ENCODE assay signal across 1 cellular context in the genomic region with DNA sequence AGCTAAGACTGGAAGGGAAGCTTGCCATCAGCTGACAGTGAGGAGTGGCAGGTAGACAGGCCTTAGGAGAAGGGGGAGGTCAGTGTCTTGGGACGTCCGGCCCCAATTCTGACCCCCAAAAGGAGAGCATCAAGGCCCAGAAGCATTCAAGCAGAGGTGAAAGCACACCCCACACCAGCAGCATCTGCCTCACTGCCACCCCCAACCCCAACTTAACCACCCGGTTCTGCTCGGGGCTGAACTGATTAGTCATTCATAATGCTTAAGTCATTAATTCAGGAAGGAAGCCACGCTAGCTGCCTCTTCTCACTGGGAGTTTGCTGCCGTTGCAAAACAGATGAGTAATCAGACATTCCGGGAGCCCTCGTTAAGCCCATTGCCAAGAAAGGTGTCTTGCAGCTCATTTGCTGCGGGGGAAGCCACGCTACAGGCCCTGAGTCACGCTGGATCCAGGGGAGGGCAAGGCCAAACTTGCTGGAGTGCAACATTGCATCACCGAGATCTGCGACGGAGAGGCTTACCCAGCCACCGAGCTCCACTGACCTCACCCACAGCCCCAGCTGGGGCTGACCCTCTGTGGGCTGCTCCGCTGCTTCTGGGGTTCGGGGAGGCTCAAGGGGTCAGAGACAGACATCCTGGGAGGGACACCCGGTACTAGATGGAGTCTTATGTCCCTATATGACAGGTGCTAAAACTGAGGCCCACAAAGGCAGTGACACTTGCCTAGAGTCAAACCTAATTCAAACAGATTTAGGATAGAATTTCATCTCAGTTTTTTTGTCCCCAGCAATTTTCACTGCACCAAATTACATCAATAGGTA.
TF ChIP-seq lines count a peak whose summit lies in the region.

No MANE protein-coding gene starts in this region.

TF ChIP-seq in HEK293, 187 proteins besides CTCF, POLR2A, EP300 and RAD21 (continued from another document and continues in another):
- TF ChIP-seq, protein P1, sequence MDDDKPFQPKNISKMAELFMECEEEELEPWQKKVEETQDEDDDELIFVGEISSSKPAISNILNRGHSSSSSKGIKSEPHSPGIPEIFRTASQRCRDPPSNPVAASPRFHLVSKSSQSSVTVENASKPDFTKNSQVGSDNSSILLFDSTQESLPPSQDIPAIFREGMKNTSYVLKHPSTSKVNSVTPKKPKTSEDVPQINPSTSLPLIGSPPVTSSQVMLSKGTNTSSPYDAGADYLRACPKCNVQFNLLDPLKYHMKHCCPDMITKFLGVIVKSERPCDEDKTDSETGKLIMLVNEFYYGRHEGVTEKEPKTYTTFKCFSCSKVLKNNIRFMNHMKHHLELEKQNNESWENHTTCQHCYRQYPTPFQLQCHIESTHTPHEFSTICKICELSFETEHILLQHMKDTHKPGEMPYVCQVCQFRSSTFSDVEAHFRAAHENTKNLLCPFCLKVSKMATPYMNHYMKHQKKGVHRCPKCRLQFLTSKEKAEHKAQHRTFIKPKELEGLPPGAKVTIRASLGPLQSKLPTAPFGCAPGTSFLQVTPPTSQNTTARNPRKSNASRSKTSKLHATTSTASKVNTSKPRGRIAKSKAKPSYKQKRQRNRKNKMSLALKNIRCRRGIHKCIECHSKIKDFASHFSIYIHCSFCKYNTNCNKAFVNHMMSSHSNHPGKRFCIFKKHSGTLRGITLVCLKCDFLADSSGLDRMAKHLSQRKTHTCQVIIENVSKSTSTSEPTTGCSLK (tag by site-specific recombination; IDR thresholded peaks at IDR 0.05): no peak
- TF ChIP-seq, protein P2, sequence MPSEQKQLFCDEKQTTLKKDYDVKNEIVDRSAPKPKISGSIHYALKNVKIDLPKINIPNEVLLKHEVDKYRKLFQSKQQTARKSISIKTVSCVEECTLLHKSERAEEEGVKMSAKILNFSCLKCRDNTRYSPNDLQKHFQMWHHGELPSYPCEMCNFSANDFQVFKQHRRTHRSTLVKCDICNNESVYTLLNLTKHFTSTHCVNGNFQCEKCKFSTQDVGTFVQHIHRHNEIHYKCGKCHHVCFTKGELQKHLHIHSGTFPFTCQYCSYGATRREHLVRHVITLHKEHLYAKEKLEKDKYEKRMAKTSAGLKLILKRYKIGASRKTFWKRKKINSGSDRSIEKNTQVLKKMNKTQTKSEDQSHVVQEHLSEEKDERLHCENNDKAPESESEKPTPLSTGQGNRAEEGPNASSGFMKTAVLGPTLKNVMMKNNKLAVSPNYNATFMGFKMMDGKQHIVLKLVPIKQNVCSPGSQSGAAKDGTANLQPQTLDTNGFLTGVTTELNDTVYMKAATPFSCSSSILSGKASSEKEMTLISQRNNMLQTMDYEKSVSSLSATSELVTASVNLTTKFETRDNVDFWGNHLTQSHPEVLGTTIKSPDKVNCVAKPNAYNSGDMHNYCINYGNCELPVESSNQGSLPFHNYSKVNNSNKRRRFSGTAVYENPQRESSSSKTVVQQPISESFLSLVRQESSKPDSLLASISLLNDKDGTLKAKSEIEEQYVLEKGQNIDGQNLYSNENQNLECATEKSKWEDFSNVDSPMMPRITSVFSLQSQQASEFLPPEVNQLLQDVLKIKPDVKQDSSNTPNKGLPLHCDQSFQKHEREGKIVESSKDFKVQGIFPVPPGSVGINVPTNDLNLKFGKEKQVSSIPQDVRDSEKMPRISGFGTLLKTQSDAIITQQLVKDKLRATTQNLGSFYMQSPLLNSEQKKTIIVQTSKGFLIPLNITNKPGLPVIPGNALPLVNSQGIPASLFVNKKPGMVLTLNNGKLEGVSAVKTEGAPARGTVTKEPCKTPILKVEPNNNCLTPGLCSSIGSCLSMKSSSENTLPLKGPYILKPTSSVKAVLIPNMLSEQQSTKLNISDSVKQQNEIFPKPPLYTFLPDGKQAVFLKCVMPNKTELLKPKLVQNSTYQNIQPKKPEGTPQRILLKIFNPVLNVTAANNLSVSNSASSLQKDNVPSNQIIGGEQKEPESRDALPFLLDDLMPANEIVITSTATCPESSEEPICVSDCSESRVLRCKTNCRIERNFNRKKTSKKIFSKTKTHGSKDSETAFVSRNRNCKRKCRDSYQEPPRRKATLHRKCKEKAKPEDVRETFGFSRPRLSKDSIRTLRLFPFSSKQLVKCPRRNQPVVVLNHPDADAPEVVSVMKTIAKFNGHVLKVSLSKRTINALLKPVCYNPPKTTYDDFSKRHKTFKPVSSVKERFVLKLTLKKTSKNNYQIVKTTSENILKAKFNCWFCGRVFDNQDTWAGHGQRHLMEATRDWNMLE (tag by site-specific recombination; conservative IDR thresholded peaks at IDR 0.05; ENCODE audit: low read depth): 0 out of 2 replicates have a peak, but pooled peaks have one; percentile 37
- TF ChIP-seq KLF10 (tag by site-specific recombination; IDR thresholded peaks at IDR 0.05): peak; percentile 82
- TF ChIP-seq, protein P3, sequence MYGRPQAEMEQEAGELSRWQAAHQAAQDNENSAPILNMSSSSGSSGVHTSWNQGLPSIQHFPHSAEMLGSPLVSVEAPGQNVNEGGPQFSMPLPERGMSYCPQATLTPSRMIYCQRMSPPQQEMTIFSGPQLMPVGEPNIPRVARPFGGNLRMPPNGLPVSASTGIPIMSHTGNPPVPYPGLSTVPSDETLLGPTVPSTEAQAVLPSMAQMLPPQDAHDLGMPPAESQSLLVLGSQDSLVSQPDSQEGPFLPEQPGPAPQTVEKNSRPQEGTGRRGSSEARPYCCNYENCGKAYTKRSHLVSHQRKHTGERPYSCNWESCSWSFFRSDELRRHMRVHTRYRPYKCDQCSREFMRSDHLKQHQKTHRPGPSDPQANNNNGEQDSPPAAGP (tag by site-specific recombination; IDR thresholded peaks at IDR 0.05): peak; percentile 98
- no peak for TF ChIP-seq ZNF626 (tag by site-specific recombination; IDR thresholded peaks at IDR 0.05)
- no peak for TF ChIP-seq RBAK (tag by site-specific recombination; IDR thresholded peaks at IDR 0.05)
- no peak for TF ChIP-seq ZNF311 (tag by site-specific recombination; IDR thresholded peaks at IDR 0.05; ENCODE audit: borderline replicate concordance)
- TF ChIP-seq ZNF211 (tag by site-specific recombination; IDR thresholded peaks at IDR 0.05; ENCODE audit: low read depth): no peak
- no peak; the same call in 1 of the 2 replicates for TF ChIP-seq KLF9 (tag by site-specific recombination; IDR thresholded peaks at IDR 0.05; ENCODE audit: low read depth)
- no peak for TF ChIP-seq ZNF121 (tag by site-specific recombination; IDR thresholded peaks at IDR 0.05)
- TF ChIP-seq, protein P4, sequence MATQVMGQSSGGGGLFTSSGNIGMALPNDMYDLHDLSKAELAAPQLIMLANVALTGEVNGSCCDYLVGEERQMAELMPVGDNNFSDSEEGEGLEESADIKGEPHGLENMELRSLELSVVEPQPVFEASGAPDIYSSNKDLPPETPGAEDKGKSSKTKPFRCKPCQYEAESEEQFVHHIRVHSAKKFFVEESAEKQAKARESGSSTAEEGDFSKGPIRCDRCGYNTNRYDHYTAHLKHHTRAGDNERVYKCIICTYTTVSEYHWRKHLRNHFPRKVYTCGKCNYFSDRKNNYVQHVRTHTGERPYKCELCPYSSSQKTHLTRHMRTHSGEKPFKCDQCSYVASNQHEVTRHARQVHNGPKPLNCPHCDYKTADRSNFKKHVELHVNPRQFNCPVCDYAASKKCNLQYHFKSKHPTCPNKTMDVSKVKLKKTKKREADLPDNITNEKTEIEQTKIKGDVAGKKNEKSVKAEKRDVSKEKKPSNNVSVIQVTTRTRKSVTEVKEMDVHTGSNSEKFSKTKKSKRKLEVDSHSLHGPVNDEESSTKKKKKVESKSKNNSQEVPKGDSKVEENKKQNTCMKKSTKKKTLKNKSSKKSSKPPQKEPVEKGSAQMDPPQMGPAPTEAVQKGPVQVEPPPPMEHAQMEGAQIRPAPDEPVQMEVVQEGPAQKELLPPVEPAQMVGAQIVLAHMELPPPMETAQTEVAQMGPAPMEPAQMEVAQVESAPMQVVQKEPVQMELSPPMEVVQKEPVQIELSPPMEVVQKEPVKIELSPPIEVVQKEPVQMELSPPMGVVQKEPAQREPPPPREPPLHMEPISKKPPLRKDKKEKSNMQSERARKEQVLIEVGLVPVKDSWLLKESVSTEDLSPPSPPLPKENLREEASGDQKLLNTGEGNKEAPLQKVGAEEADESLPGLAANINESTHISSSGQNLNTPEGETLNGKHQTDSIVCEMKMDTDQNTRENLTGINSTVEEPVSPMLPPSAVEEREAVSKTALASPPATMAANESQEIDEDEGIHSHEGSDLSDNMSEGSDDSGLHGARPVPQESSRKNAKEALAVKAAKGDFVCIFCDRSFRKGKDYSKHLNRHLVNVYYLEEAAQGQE (tag by site-specific recombination; IDR thresholded peaks at IDR 0.05): no peak; the same call in 1 of the 2 replicates
- TF ChIP-seq, protein P5, sequence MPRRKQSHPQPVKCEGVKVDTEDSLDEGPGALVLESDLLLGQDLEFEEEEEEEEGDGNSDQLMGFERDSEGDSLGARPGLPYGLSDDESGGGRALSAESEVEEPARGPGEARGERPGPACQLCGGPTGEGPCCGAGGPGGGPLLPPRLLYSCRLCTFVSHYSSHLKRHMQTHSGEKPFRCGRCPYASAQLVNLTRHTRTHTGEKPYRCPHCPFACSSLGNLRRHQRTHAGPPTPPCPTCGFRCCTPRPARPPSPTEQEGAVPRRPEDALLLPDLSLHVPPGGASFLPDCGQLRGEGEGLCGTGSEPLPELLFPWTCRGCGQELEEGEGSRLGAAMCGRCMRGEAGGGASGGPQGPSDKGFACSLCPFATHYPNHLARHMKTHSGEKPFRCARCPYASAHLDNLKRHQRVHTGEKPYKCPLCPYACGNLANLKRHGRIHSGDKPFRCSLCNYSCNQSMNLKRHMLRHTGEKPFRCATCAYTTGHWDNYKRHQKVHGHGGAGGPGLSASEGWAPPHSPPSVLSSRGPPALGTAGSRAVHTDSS (tag by site-specific recombination; IDR thresholded peaks at IDR 0.05): no peak
- TF ChIP-seq ZNF341 (tag by site-specific recombination; IDR thresholded peaks at IDR 0.05; ENCODE audit: low read depth): no peak; the same call in 1 of the 2 replicates
- no peak for TF ChIP-seq ZNF510 (tag by site-specific recombination; IDR thresholded peaks at IDR 0.05; ENCODE audit: insufficient replicate concordance)
- TF ChIP-seq, protein P6, sequence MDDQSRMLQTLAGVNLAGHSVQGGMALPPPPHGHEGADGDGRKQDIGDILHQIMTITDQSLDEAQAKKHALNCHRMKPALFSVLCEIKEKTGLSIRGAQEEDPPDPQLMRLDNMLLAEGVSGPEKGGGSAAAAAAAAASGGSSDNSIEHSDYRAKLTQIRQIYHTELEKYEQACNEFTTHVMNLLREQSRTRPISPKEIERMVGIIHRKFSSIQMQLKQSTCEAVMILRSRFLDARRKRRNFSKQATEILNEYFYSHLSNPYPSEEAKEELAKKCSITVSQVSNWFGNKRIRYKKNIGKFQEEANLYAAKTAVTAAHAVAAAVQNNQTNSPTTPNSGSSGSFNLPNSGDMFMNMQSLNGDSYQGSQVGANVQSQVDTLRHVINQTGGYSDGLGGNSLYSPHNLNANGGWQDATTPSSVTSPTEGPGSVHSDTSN (CRISPR knock-in tag; IDR thresholded peaks at IDR 0.05): no peak
- TF ChIP-seq, protein P7, sequence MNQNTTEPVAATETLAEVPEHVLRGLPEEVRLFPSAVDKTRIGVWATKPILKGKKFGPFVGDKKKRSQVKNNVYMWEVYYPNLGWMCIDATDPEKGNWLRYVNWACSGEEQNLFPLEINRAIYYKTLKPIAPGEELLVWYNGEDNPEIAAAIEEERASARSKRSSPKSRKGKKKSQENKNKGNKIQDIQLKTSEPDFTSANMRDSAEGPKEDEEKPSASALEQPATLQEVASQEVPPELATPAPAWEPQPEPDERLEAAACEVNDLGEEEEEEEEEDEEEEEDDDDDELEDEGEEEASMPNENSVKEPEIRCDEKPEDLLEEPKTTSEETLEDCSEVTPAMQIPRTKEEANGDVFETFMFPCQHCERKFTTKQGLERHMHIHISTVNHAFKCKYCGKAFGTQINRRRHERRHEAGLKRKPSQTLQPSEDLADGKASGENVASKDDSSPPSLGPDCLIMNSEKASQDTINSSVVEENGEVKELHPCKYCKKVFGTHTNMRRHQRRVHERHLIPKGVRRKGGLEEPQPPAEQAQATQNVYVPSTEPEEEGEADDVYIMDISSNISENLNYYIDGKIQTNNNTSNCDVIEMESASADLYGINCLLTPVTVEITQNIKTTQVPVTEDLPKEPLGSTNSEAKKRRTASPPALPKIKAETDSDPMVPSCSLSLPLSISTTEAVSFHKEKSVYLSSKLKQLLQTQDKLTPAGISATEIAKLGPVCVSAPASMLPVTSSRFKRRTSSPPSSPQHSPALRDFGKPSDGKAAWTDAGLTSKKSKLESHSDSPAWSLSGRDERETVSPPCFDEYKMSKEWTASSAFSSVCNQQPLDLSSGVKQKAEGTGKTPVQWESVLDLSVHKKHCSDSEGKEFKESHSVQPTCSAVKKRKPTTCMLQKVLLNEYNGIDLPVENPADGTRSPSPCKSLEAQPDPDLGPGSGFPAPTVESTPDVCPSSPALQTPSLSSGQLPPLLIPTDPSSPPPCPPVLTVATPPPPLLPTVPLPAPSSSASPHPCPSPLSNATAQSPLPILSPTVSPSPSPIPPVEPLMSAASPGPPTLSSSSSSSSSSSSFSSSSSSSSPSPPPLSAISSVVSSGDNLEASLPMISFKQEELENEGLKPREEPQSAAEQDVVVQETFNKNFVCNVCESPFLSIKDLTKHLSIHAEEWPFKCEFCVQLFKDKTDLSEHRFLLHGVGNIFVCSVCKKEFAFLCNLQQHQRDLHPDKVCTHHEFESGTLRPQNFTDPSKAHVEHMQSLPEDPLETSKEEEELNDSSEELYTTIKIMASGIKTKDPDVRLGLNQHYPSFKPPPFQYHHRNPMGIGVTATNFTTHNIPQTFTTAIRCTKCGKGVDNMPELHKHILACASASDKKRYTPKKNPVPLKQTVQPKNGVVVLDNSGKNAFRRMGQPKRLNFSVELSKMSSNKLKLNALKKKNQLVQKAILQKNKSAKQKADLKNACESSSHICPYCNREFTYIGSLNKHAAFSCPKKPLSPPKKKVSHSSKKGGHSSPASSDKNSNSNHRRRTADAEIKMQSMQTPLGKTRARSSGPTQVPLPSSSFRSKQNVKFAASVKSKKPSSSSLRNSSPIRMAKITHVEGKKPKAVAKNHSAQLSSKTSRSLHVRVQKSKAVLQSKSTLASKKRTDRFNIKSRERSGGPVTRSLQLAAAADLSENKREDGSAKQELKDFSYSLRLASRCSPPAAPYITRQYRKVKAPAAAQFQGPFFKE (tag by site-specific recombination; IDR thresholded peaks at IDR 0.05; ENCODE audit: borderline replicate concordance): no peak
- TF ChIP-seq ZNF132 (tag by site-specific recombination; IDR thresholded peaks at IDR 0.05; ENCODE audit: borderline replicate concordance): no peak
- TF ChIP-seq ZNF843 (tag by site-specific recombination; IDR thresholded peaks at IDR 0.05): peak; percentile 63; the same call in 1 of the 2 replicates
- TF ChIP-seq, protein P8, sequence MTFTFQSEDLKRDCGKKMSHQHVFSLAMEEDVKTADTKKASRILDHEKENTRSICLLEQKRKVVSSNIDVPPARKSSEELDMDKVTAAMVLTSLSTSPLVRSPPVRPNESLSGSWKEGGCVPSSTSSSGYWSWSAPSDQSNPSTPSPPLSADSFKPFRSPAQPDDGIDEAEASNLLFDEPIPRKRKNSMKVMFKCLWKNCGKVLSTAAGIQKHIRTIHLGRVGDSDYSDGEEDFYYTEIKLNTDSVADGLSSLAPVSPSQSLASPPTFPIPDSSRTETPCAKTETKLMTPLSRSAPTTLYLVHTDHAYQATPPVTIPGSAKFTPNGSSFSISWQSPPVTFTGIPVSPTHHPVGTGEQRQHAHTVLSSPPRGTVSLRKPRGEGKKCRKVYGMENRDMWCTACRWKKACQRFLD (tag by site-specific recombination; IDR thresholded peaks at IDR 0.05): no peak
- TF ChIP-seq ZBTB21 (tag by site-specific recombination; IDR thresholded peaks at IDR 0.05): peak; percentile 91
- peak; percentile 100 for TF ChIP-seq ZEB2 (tag by site-specific recombination; IDR thresholded peaks at IDR 0.05)
- TF ChIP-seq ZNF157 (tag by site-specific recombination; IDR thresholded peaks at IDR 0.05): no peak
- peak; percentile 92 for TF ChIP-seq ZBTB8A (tag by site-specific recombination; IDR thresholded peaks at IDR 0.05)
- 0 out of 2 replicates have a peak, but pooled peaks have one; percentile 31 for TF ChIP-seq ZBTB20 (tag by site-specific recombination; IDR thresholded peaks at IDR 0.05)
- TF ChIP-seq ZNF654 (tag by site-specific recombination; IDR thresholded peaks at IDR 0.05; ENCODE audit: low read depth): no peak
- no peak for TF ChIP-seq ZNF302 (tag by site-specific recombination; IDR thresholded peaks at IDR 0.05; ENCODE audit: low read depth)
- TF ChIP-seq TRIM28 (IDR thresholded peaks at IDR 0.05; ENCODE audit: borderline replicate concordance, low read length): peak; percentile 51; the same call in 1 of the 2 replicates
